Comparison of ENCODE assay signal across 18 cellular contexts in genomic region chr12:109741970-109742372, GRCh38. TPM values are rescaled to one million over a fixed set of nuclear protein-coding genes. Genes with fewer than 3 reads are reported as not detected.
A peak's percentile ranks its signal among the peaks of the same experiment; 100 is the strongest.
DNase-seq lines count a peak whose midpoint lies in the region; ATAC-seq and TF ChIP-seq lines count a peak whose summit lies in the region.
"Had no signal": no experiment of that assay in that cellular context is flagged by ENCODE, and none has a peak within 500 bp of the region (broad histone marks: within the 10 kb centered on the region; RNA-seq: fewer than 3 reads in every experiment).

No MANE protein-coding gene starts in this region.

- no peaks in the 10 kb centered on the region for H3K27me3 Mint-ChIP-seq in WTC11 (ENCODE audit: low read depth)

- no peak for TF ChIP-seq CTCF in WTC11 (IDR thresholded peaks at IDR 0.05)

- POLR2A ChIA-PET in WTC11 (lab: Charles Lee), result no interaction called here

- H3K27ac Mint-ChIP-seq in WTC11, result no peak overlapping the region
- H3K27ac Mint-ChIP-seq: activated B cell treated with CpG ODN at 0.5 μM for 24 hours; CD4-positive, alpha-beta T cell had no signal

- H3K4me1 Mint-ChIP-seq in WTC11, result peaks cover 14% of the 10 kb centered on the region
- H3K4me1 Mint-ChIP-seq: activated B cell treated with CpG ODN at 0.5 μM for 24 hours, IgD-negative memory B cell had no signal

- H3K9me3 Mint-ChIP-seq in WTC11, result no peaks in the 10 kb centered on the region
- H3K9me3 Mint-ChIP-seq: activated B cell treated with CpG ODN at 0.5 μM for 24 hours; CD4-positive, alpha-beta T cell; IgD-negative memory B cell had no signal

- H3K4me3 Mint-ChIP-seq in WTC11, result no peak overlapping the region
- H3K4me3 Mint-ChIP-seq: activated B cell treated with CpG ODN at 0.5 μM for 24 hours; CD4-positive, alpha-beta T cell; IgD-negative memory B cell had no signal

- intact Hi-C loops in sciatic nerve (cut with DNase I), result no loop called here

- CTCF ChIA-PET in WTC11 (lab: Charles Lee), result no interaction called here

- ATAC-seq in WTC11, result no peak
- peak; percentile 64 for ATAC-seq in left lobe of liver
- no peak for ATAC-seq in sciatic nerve
- ATAC-seq in HG02678 (IDR thresholded peaks at IDR 0.05; ENCODE audit: unreplicated experiment), result no peak
- ATAC-seq in GM18907 (IDR thresholded peaks at IDR 0.05; ENCODE audit: unreplicated experiment), result no peak
- ATAC-seq in GM18870 (IDR thresholded peaks at IDR 0.05; ENCODE audit: unreplicated experiment), result no peak
- ATAC-seq: heart left ventricle had no signal

- DNase-seq in activated CD8-positive, alpha-beta memory T cell treated with anti-CD3 and anti-CD28 coated beads, Interleukin-2, amount 50 U/mL, for 4 hours, result peak; percentile 2
- no peak for DNase-seq in activated CD8-positive, alpha-beta memory T cell treated with anti-CD3 and anti-CD28 coated beads for 24 hours
- DNase-seq in WTC11 (ENCODE audit: low spot score) (peak; percentile 7), left lobe of liver (ENCODE audit: low spot score) (peak; percentile 50), sciatic nerve (ENCODE audit: low spot score) (peak; percentile 17)
- DNase-seq: activated B cell treated with CpG ODN at 0.5 μM for 24 hours; brain microvascular endothelial cell; effector CD4-positive, alpha-beta T cell; NCI-H2029; NCI-H748 treated with DMSO at 0.1 percent for 48 hours; stimulated activated CD4-positive, alpha-beta T cell treated with anti-CD3 and anti-CD28 coated beads, Interleukin-15, amount 100 ng/mL, for 24 hours; T-helper 1 cell had no signal

- no peaks in the 10 kb centered on the region for H3K36me3 Mint-ChIP-seq in WTC11

TF ChIP-seq in WTC11, 78 proteins besides CTCF, POLR2A, EP300 and RAD21:
- TF ChIP-seq, protein P1, sequence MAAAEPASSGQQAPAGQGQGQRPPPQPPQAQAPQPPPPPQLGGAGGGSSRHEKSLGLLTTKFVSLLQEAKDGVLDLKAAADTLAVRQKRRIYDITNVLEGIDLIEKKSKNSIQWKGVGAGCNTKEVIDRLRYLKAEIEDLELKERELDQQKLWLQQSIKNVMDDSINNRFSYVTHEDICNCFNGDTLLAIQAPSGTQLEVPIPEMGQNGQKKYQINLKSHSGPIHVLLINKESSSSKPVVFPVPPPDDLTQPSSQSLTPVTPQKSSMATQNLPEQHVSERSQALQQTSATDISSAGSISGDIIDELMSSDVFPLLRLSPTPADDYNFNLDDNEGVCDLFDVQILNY (CRISPR knock-in tag; IDR thresholded peaks at IDR 0.05), result no peak
- TF ChIP-seq GABPB1 (CRISPR knock-in tag; IDR thresholded peaks at IDR 0.05), result peak; percentile 47

RNA-seq across cellular contexts. Expression of gene FAM222A, which starts 28.3 kb away (rescaled TPM):
- total RNA-seq in WTC11 (2021) (1.3 to 1.6 TPM (median 1.6 TPM) in 3 replicates), left lobe of liver (1.8 TPM), sciatic nerve (4.7 TPM)
